ENCODE assay signal across 11 cellular contexts in genomic region chr5:126490167-126490937, GRCh38.
A peak's percentile ranks its signal among the peaks of the same experiment; 100 is the strongest.
DNase-seq lines count a peak whose midpoint lies in the region; ATAC-seq, FAIRE-seq and TF ChIP-seq lines count a peak whose summit lies in the region.
"Had no signal": no experiment of that assay in that cellular context is flagged by ENCODE, and none has a peak within 500 bp of the region (broad histone marks: within the 10 kb centered on the region; RNA-seq: fewer than 3 reads in every experiment).

No MANE protein-coding gene starts in this region.

- H3K4me3 ChIP-seq in HepG2 (replicated peaks in 1 of 3; ENCODE audit: insufficient read depth in 1 of 3, low read depth in 2 of 3, low read length in 3 of 3) (no peak overlapping the region), right lobe of liver (no peak overlapping the region), GM12878 (no peak overlapping the region), left lung (no peak overlapping the region)

- no peak for TF ChIP-seq CTCF in HepG2 (CRISPR knock-in tag; IDR thresholded peaks at IDR 0.05)
- no peak for TF ChIP-seq CTCF in right lobe of liver (IDR thresholded peaks at IDR 0.05)
- TF ChIP-seq CTCF in GM12878 (IDR thresholded peaks at IDR 0.05 in 2 of 3, conservative IDR thresholded peaks at IDR 0.05 in 1 of 3; ENCODE audit: control insufficient read depth in 2 of 3, extremely low read depth in 1 of 3, insufficient read depth in 1 of 3, low read depth in 3 of 3, low read length in 3 of 3): no peak
- no peak for TF ChIP-seq CTCF in left lung (IDR thresholded peaks at IDR 0.05)
- TF ChIP-seq CTCF in GM20000 (IDR thresholded peaks at IDR 0.05; ENCODE audit: extremely low read depth, missing control alignments): no peak

- TF ChIP-seq RAD21 in HepG2 (CRISPR knock-in tag; IDR thresholded peaks at IDR 0.05) (no peak), GM12878 (IDR thresholded peaks at IDR 0.05; ENCODE audit: insufficient read depth, low read depth, low read length) (no peak)

- FAIRE-seq in HepG2 (lab: Jason Lieb, UNC) (no peak), GM12878 (lab: Jason Lieb, UNC) (peak; percentile 18)
- FAIRE-seq: colon had no signal

- no peaks in the 10 kb centered on the region for H3K9me3 ChIP-seq in HepG2 (ENCODE audit: low read length)
- no peaks in the 10 kb centered on the region for H3K9me3 ChIP-seq in right lobe of liver
- no peaks in the 10 kb centered on the region for H3K9me3 ChIP-seq in GM12878 (replicated peaks; ENCODE audit: control insufficient read depth, insufficient read depth, low read length)
- no peaks in the 10 kb centered on the region for H3K9me3 ChIP-seq in left lung

- TF ChIP-seq EP300 in HepG2 (IDR thresholded peaks at IDR 0.05; ENCODE audit: low read depth in 2 of 2, low read length in 2 of 2) (no peak), HepG2 (CRISPR knock-in tag; IDR thresholded peaks at IDR 0.05; ENCODE audit: borderline replicate concordance) (no peak), GM12878 (IDR thresholded peaks at IDR 0.05; ENCODE audit: borderline replicate concordance in 1 of 2, control insufficient read depth in 1 of 2, low read depth in 2 of 2, low read length in 2 of 2) (no peak)

- H3K4me2 ChIP-seq in HepG2 (ENCODE audit: low read depth, low read length) (no peak overlapping the region), GM12878 (ENCODE audit: control insufficient read depth, insufficient read depth) (no peak overlapping the region)

- DNase-seq in HepG2 (ENCODE audit: low spot score): no peak
- DNase-seq in right lobe of liver: no peak
- no peak for DNase-seq in GM12878 (ENCODE audit: low read depth, low spot score)
- no peak for DNase-seq in left lung
- no peak for DNase-seq in inferior parietal cortex (ENCODE audit: extremely low spot score)
- DNase-seq in GM20000 (ENCODE audit: low spot score): no peak
- DNase-seq: activated B cell treated with CpG ODN at 0.5 μM for 24 hours; CD4-positive, alpha-beta memory T cell had no signal

- ATAC-seq in HepG2 (peak; percentile 75), right lobe of liver (no peak), GM12878 (no peak), left lung (peak; percentile 24), HG03097 (IDR thresholded peaks at IDR 0.05; ENCODE audit: low FRiP score, unreplicated experiment) (no peak), GM18502 (IDR thresholded peaks at IDR 0.05; ENCODE audit: poor library complexity, unreplicated experiment) (no peak)

- TF ChIP-seq POLR2A in HepG2 (IDR thresholded peaks at IDR 0.05; ENCODE audit: insufficient read depth in 1 of 2, low read depth in 2 of 2, low read length in 2 of 2): no peak
- no peak for TF ChIP-seq POLR2A in right lobe of liver (IDR thresholded peaks at IDR 0.05)
- TF ChIP-seq POLR2A in GM12878 (IDR thresholded peaks at IDR 0.05; ENCODE audit: low read depth, low read length): no peak

- intact Hi-C loops in HepG2 (cut with micrococcal nuclease; ENCODE audit: unreplicated experiment): loop anchor here (5.0 kb wide), 1 partner anchor 47 kb away; no protein-coding TSS in a partner anchor
- intact Hi-C loops in right lobe of liver (cut with DNase I): no loop called here
- intact Hi-C loops in GM12878 (cut with micrococcal nuclease; ENCODE audit: unreplicated experiment): no loop called here
- intact Hi-C loops in left lung (cut with DNase I): no loop called here

- CTCF ChIA-PET in HepG2 (lab: Yijun Ruan, JAX; ENCODE audit: low intra/inter-chr PET ratio, low total read pairs): no interaction called here
- CTCF ChIA-PET in GM12878 (lab: Yijun Ruan, JAX): interaction anchor here (0.8 to 4.7 kb wide), 5 partner anchors 9 to 151 kb away, joined by 3 to 27 read pairs (median 5); no protein-coding TSS in a partner anchor

- RAD21 ChIA-PET in GM12878 (lab: Charles Lee; ENCODE audit: unreplicated experiment): no interaction called here

- H4K20me1 ChIP-seq in HepG2 (ENCODE audit: insufficient read depth, low read length): no peaks in the 10 kb centered on the region
- no peaks in the 10 kb centered on the region for H4K20me1 ChIP-seq in GM12878 (ENCODE audit: control insufficient read depth, insufficient read depth)

- H3K4me1 ChIP-seq in HepG2 (ENCODE audit: insufficient read depth, low read length) (no peaks in the 10 kb centered on the region), right lobe of liver (no peaks in the 10 kb centered on the region), GM12878 (ENCODE audit: control insufficient read depth, insufficient read depth, low read length) (no peaks in the 10 kb centered on the region), left lung (no peaks in the 10 kb centered on the region)

- H3K9ac ChIP-seq in HepG2 (ENCODE audit: insufficient read depth, low read depth, low read length) (no peak overlapping the region), GM12878 (ENCODE audit: control insufficient read depth, insufficient read depth, low read length) (no peak overlapping the region)

- H3K79me2 ChIP-seq in HepG2 (ENCODE audit: insufficient read depth, low read length) (no peaks in the 10 kb centered on the region), GM12878 (ENCODE audit: control insufficient read depth, insufficient read depth, low read length) (no peaks in the 10 kb centered on the region)

- H3K27me3 ChIP-seq in HepG2 (ENCODE audit: control insufficient read depth in 1 of 2, insufficient read depth in 2 of 2, low read length in 2 of 2) (no peaks in the 10 kb centered on the region), right lobe of liver (no peaks in the 10 kb centered on the region), GM12878 (replicated peaks in 1 of 2; ENCODE audit: control insufficient read depth in 2 of 2, insufficient read depth in 2 of 2, low read length in 1 of 2) (no peaks in the 10 kb centered on the region), left lung (no peaks in the 10 kb centered on the region)

- WGBS in HepG2 (ENCODE audit: low lambda C conversion rate): 91% methylated on average over 12 of the region's 12 CpGs
- WGBS in right lobe of liver (ENCODE audit: insufficient coverage, low coverage, low lambda C conversion rate, missing lambda C conversion rate): 80% methylated on average over 12 of the region's 12 CpGs
- 87% methylated on average over 12 of the region's 12 CpGs for WGBS in GM12878 (ENCODE audit: insufficient coverage, insufficient replicate concordance, low lambda C conversion rate, missing lambda C conversion rate)

- H3K27ac ChIP-seq in HepG2 (ENCODE audit: extremely low read length, insufficient read depth, low read length) (no peak overlapping the region), right lobe of liver (no peak overlapping the region), GM12878 (ENCODE audit: control insufficient read depth, insufficient read depth) (no peak overlapping the region), left lung (no peak overlapping the region)

- SMC1A ChIA-PET in GM12878 (lab: Charles Lee; ENCODE audit: uncharacterized antibody, unreplicated experiment): interaction anchor here (0.9 to 1.8 kb wide), 4 partner anchors 8 to 135 kb away, joined by 3 to 8 read pairs (median 3); no protein-coding TSS in a partner anchor

- H2AFZ ChIP-seq in HepG2 (ENCODE audit: low read length) (no peak overlapping the region), GM12878 (ENCODE audit: control insufficient read depth, low read depth, low read length) (no peak overlapping the region)

- BruUV-seq in HepG2 (replicated peaks; lab: Mats Ljungman, UMichigan): no TSS peak
- BruUV-seq in GM12878 (replicated peaks; lab: Mats Ljungman, UMichigan): no TSS peak

- in situ Hi-C loops in HepG2 (cut with HindIII; ENCODE audit: extremely low pct_ligation_motif_present, low pct_unique_long_range_greater_than_20kb) (loop anchor here (5.0 kb wide), 1 partner anchor 138 kb away; no protein-coding TSS in a partner anchor), GM12878 (cut with MboI) (no loop called here)

- POLR2A ChIA-PET in HepG2 (lab: Yijun Ruan, JAX) (no interaction called here), GM12878 (lab: Charles Lee) (no interaction called here)

- peaks cover 5 to 41% of the 10 kb centered on the region in 2 experiments; a peak in 4 of 5 replicates for H3K36me3 ChIP-seq in HepG2 (replicated peaks in 1 of 2; ENCODE audit: control insufficient read depth in 1 of 2, insufficient read depth in 2 of 2, low read length in 2 of 2)
- H3K36me3 ChIP-seq in right lobe of liver: peaks cover 0 to 68% (median 35%) of the 10 kb centered on the region in 4 donors
- H3K36me3 ChIP-seq in GM12878 (ENCODE audit: control insufficient read depth in 2 of 2, insufficient read depth in 2 of 2, low read length in 1 of 2): peaks cover 1 to 11% of the 10 kb centered on the region in 2 experiments
- H3K36me3 ChIP-seq in left lung: peaks cover 0 to 59% of the 10 kb centered on the region in 2 donors

TF ChIP-seq in HepG2, 621 proteins besides CTCF, POLR2A, EP300 and RAD21 (continues in another document):
- TF ChIP-seq GATAD1 (CRISPR knock-in tag; IDR thresholded peaks at IDR 0.05) (no peak), TBX3 (IDR thresholded peaks at IDR 0.05; ENCODE audit: borderline replicate concordance) (no peak), ARHGAP35 (CRISPR knock-in tag; IDR thresholded peaks at IDR 0.05; ENCODE audit: borderline replicate concordance) (no peak), PAX8 (CRISPR knock-in tag; IDR thresholded peaks at IDR 0.05; ENCODE audit: borderline replicate concordance) (no peak), DNMT3B (CRISPR knock-in tag; conservative IDR thresholded peaks at IDR 0.05) (no peak), SMAD9 (CRISPR knock-in tag; IDR thresholded peaks at IDR 0.05) (no peak), TEAD3 (CRISPR knock-in tag; optimal IDR thresholded peaks at IDR 0.05; ENCODE audit: borderline replicate concordance) (no peak), ZNF629 (CRISPR knock-in tag; conservative IDR thresholded peaks at IDR 0.05) (no peak), JDP2 (CRISPR knock-in tag; IDR thresholded peaks at IDR 0.05; ENCODE audit: borderline replicate concordance) (no peak), ELF4 (CRISPR knock-in tag; IDR thresholded peaks at IDR 0.05; ENCODE audit: borderline replicate concordance) (no peak)

TF ChIP-seq in GM12878, 131 proteins besides CTCF, POLR2A, EP300 and RAD21 (continues in another document):
- TF ChIP-seq TAF1 (IDR thresholded peaks at IDR 0.05; ENCODE audit: borderline replicate concordance, low read depth, low read length) (no peak), NBN (IDR thresholded peaks at IDR 0.05) (no peak), TARDBP (IDR thresholded peaks at IDR 0.05; ENCODE audit: borderline replicate concordance) (no peak), ZNF384 (IDR thresholded peaks at IDR 0.05; ENCODE audit: borderline replicate concordance, low read depth, low read length) (no peak), E2F4 (IDR thresholded peaks at IDR 0.05; ENCODE audit: low read depth, low read length) (no peak), PAX8 (IDR thresholded peaks at IDR 0.05) (no peak)

Comparison
In these comparisons a context has a peak if more than half of its experiments do, and no peak if none do; other contexts are left out.
1. ATAC-seq: peak in HepG2 (single experiment) and left lung (single experiment); none in right lobe of liver (0 of 4), GM12878 (single experiment), HG03097 (single experiment) and GM18502 (single experiment).